Comparison of ENCODE assay signal across 13 cellular contexts in the genomic region with DNA sequence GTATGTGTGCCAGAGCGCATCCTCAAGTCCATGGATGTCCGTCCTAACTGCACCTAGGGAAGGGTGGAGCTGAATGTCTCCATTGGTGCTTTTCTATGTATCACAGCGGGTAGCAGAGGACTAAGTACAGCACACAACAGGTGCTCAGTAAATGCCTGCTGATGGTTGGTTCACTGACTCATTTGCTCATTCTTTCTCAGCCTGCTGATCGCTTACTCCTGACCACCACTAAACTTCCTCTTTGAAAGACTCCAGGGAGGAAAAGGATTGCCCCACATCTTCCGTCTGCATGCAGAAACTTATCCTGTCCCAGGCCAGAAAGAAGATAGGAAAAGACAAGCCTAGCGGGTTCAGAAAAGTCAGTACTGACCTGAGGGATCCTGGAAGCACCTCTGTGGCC.
"Had no signal": no experiment of that assay in that cellular context is flagged by ENCODE, and none has a peak within 500 bp of the region (broad histone marks: within the 10 kb centered on the region; RNA-seq: fewer than 3 reads in every experiment).

No MANE protein-coding gene starts in this region.

- H3K9me3 ChIP-seq: colonic mucosa, gastrocnemius medialis, uterus had no signal

- DNase-seq: activated CD4-positive, alpha-beta T cell treated with anti-CD3 and anti-CD28 coated beads for 48 hours; activated CD8-positive, alpha-beta T cell treated with anti-CD3 and anti-CD28 coated beads, Interleukin-2, amount 10 ng/mL, durations not matched to agents 7 days and 5 days; activated naive CD4-positive, alpha-beta T cell treated with anti-CD3 and anti-CD28 coated beads for 36 hours; caudate nucleus; colonic mucosa; gastrocnemius medialis; left ventricle myocardium superior; mesendoderm; uterus had no signal

- H3K36me3 ChIP-seq: colonic mucosa, gastrocnemius medialis, uterus had no signal

- ATAC-seq: activated CD8-positive, alpha-beta T cell treated with anti-CD3 and anti-CD28 coated beads, Interleukin-2, amount 10 ng/mL, durations not matched to agents 7 days and 5 days; activated T-helper 17 cell treated with anti-CD3 and anti-CD28 coated beads, Interleukin-2, amount 50 U/mL, for 72 hours; gastrocnemius medialis; left ventricle myocardium superior; WTC11 had no signal

- H3K27ac ChIP-seq: colonic mucosa, gastrocnemius medialis, parathyroid adenoma, uterus had no signal

- H3K27me3 ChIP-seq: colonic mucosa, uterus had no signal

- H3K4me1 ChIP-seq: colonic mucosa, gastrocnemius medialis, uterus had no signal

- H3K4me3 ChIP-seq: colonic mucosa, gastrocnemius medialis, skin epidermis, uterus had no signal
